Comparison of ENCODE assay signal across 17 cellular contexts in the genomic region with DNA sequence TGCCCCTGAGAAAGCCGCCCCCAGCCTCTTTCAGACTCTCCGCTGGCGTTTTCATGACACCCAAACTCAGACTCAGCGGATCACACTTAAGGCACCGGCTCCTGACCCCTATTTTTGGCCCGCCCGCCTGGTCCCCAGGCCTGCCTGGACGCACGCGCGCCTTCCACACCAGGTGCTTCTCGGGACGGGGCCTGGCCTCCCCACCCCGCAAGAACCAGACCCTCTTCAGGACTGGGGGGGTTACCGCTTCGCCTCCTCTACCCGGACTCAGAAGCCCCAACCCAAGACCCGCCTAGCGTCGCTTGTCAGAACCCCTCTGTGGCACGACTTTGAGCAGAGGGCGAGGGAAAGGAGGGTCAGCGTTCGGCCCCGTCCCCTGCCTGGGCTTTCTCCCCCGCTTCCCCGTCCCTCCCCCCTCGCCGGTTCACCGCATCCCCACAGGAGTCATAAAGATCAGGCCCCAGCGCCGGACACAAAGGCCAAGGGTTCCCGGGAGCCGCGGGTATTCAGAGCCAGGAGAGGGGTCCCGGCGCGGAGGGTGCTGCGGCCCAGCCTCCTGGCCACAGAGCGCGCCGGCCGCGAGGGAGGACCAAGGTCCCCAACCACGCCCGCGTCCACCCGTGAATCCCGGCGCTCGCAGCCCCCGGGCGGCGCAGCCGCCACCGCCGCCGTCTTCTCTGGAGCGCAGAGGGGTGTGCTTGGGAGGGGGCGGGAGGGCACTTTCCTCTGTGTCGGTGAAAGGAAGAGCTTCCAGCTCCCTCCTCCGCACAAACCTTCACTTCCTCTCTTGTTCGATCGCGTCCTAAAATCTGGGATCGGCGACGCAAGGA.
A peak's percentile ranks its signal among the peaks of the same experiment; 100 is the strongest.
DNase-seq lines count a peak whose midpoint lies in the region; ATAC-seq and TF ChIP-seq lines count a peak whose summit lies in the region.
"Had no signal": no experiment of that assay in that cellular context is flagged by ENCODE, and none has a peak within 500 bp of the region (broad histone marks: within the 10 kb centered on the region; RNA-seq: fewer than 3 reads in every experiment).

No MANE protein-coding gene starts in this region.

- TF ChIP-seq CTCF in right atrium auricular region (IDR thresholded peaks at IDR 0.05): no peak
- TF ChIP-seq CTCF in type B pancreatic cell (conservative IDR thresholded peaks at IDR 0.05): no peak

- no peaks in the 10 kb centered on the region for H3K9me3 ChIP-seq in right atrium auricular region

- H3K27me3 ChIP-seq in right atrium auricular region (peaks cover 15 to 61% of the 10 kb centered on the region in 2 donors), mesendoderm (ENCODE audit: insufficient read depth, low read length, poor library complexity) (peaks cover 80% of the 10 kb centered on the region)

- H3K27ac Mint-ChIP-seq in activated T-helper 1 cell treated with anti-CD3 and anti-CD28 coated beads, Interleukin-12 subunit alpha, Interleukin-12 subunit beta, Interleukin-2, Interleukin-4 antibody, amounts not matched to agents 30 ng/mL and 10 ng/mL and 1 ng/mL, durations not matched to agents 14 hours and 24 hours and 36 hours: no peak overlapping the region
- H3K27ac Mint-ChIP-seq in type B pancreatic cell: no peak overlapping the region
- H3K27ac Mint-ChIP-seq: activated CD4-positive, alpha-beta T cell treated with anti-CD3 and anti-CD28 coated beads, Interleukin-2, amount 10 ng/mL, durations not matched to agents 7 days and 5 days; naive B cell; stimulated activated memory B cell treated with anti-CD40 and anti-IgM and Interleukin-4, amounts not matched to agents 10 μg/mL and 1 μg/mL and 100 μg/mL, for 72 hours had no signal

- H4K5ac ChIP-seq in mesendoderm (ENCODE audit: low read length): no peak overlapping the region

- H3K79me1 ChIP-seq in mesendoderm (ENCODE audit: low read length): no peaks in the 10 kb centered on the region

- H3K36me3 ChIP-seq in right atrium auricular region: no peaks in the 10 kb centered on the region
- H3K36me3 ChIP-seq in mesendoderm (ENCODE audit: control insufficient read depth, insufficient read depth, low read length): no peaks in the 10 kb centered on the region

- no peak overlapping the region for H3K23ac ChIP-seq in mesendoderm (ENCODE audit: low read length)

- H3K27ac ChIP-seq in right atrium auricular region (no peak overlapping the region), mesendoderm (ENCODE audit: low read depth, low read length) (no peak overlapping the region)

- no peak overlapping the region for H2BK15ac ChIP-seq in mesendoderm (replicated peaks; ENCODE audit: low read depth)

- no peak overlapping the region for H2BK5ac ChIP-seq in mesendoderm (ENCODE audit: low read length)

- no CpG with 5 or more reads among the region's 68 CpGs for WGBS in mesendoderm (ENCODE audit: extremely low coverage, insufficient coverage, low lambda C conversion rate)

- DNase-seq in cardiac septum (ENCODE audit: low spot score) (peak; percentile 66), right atrium auricular region (ENCODE audit: low spot score) (no peak), mesendoderm (peak; percentile 83), type B pancreatic cell (ENCODE audit: extremely low spot score, unreplicated experiment) (peak; percentile 63), SKM-1 (lab: John Stamatoyannopoulos, UW; ENCODE audit: unreplicated experiment) (no peak)
- no peak for DNase-seq in activated T-helper 1 cell treated with anti-CD3 and anti-CD28 coated beads, Interleukin-12 subunit alpha, Interleukin-12 subunit beta, Interleukin-2, Interleukin-4 antibody, amounts not matched to agents 30 ng/mL and 10 ng/mL and 1 ng/mL, durations not matched to agents 14 hours and 24 hours and 36 hours (ENCODE audit: low spot score)
- DNase-seq: activated CD4-positive, alpha-beta T cell treated with anti-CD3 and anti-CD28 coated beads, Interleukin-2, amount 10 ng/mL, durations not matched to agents 7 days and 5 days; activated T-cell treated with anti-CD3 and anti-CD28 coated beads, Interleukin-2, amount 50 U/mL, for 48 hours; amniotic stem cell; left colon; naive B cell; NCI-H187 treated with DMSO at 0.1 percent for 48 hours; NCI-H82 had no signal

- peak overlapping the region; percentile 80 for H3K4me2 ChIP-seq in mesendoderm (ENCODE audit: low read length)

- peaks cover 49% of the 10 kb centered on the region for H3K27me3 Mint-ChIP-seq in activated T-helper 1 cell treated with anti-CD3 and anti-CD28 coated beads, Interleukin-12 subunit alpha, Interleukin-12 subunit beta, Interleukin-2, Interleukin-4 antibody, amounts not matched to agents 30 ng/mL and 10 ng/mL and 1 ng/mL, durations not matched to agents 14 hours and 24 hours and 36 hours (ENCODE audit: insufficient read depth)
- peaks cover 64% of the 10 kb centered on the region for H3K27me3 Mint-ChIP-seq in type B pancreatic cell

- no peaks in the 10 kb centered on the region for H3K79me2 ChIP-seq in mesendoderm (ENCODE audit: control insufficient read depth, insufficient read depth, low read length)

- no peak for TF ChIP-seq POLR2A in GM18505 (IDR thresholded peaks at IDR 0.05; ENCODE audit: borderline replicate concordance, extremely low read depth, insufficient read depth, insufficient read length)

- H3K4me1 ChIP-seq in right atrium auricular region: peaks cover 0 to 69% of the 10 kb centered on the region in 2 donors
- H3K4me1 ChIP-seq in mesendoderm (ENCODE audit: control insufficient read depth, low read depth, low read length): no peaks in the 10 kb centered on the region

- no peaks in the 10 kb centered on the region for H3K4me1 Mint-ChIP-seq in activated T-helper 1 cell treated with anti-CD3 and anti-CD28 coated beads, Interleukin-12 subunit alpha, Interleukin-12 subunit beta, Interleukin-2, Interleukin-4 antibody, amounts not matched to agents 30 ng/mL and 10 ng/mL and 1 ng/mL, durations not matched to agents 14 hours and 24 hours and 36 hours (ENCODE audit: low read depth)
- peaks cover 9% of the 10 kb centered on the region for H3K4me1 Mint-ChIP-seq in type B pancreatic cell (ENCODE audit: unreplicated experiment)
- H3K4me1 Mint-ChIP-seq: stimulated activated memory B cell treated with anti-CD40 and anti-IgM and Interleukin-4, amounts not matched to agents 10 μg/mL and 1 μg/mL and 100 μg/mL, for 72 hours had no signal

- intact Hi-C loops in cardiac septum (cut with DNase I): no loop called here
- intact Hi-C loops in activated T-helper 1 cell treated with anti-CD3 and anti-CD28 coated beads, Interleukin-12 subunit alpha, Interleukin-12 subunit beta, Interleukin-2, Interleukin-4 antibody, amounts not matched to agents 30 ng/mL and 10 ng/mL and 1 ng/mL, durations not matched to agents 14 hours and 24 hours and 36 hours (cut with micrococcal nuclease): loop anchor here (5.0 kb wide), 1 partner anchor 256 kb away; no protein-coding TSS in a partner anchor

- no peak for ATAC-seq in GM18505 (IDR thresholded peaks at IDR 0.05; ENCODE audit: unreplicated experiment)
- no peak for ATAC-seq in HG03342 (IDR thresholded peaks at IDR 0.05; ENCODE audit: unreplicated experiment)
- ATAC-seq: esophagus mucosa; left colon; stimulated activated memory B cell treated with anti-CD40 and anti-IgM and Interleukin-4, amounts not matched to agents 10 μg/mL and 1 μg/mL and 100 μg/mL, for 72 hours had no signal

- H3K4me3 ChIP-seq in right atrium auricular region (peak overlapping the region in 1 of 2 donors; percentile 54), mesendoderm (ENCODE audit: low read length) (no peak overlapping the region)

- peak overlapping the region; percentile 67 for H3K56ac ChIP-seq in mesendoderm (ENCODE audit: low read length)

- no peak overlapping the region for H2AK5ac ChIP-seq in mesendoderm (ENCODE audit: low read length)

- H3K9me3 Mint-ChIP-seq in activated T-helper 1 cell treated with anti-CD3 and anti-CD28 coated beads, Interleukin-12 subunit alpha, Interleukin-12 subunit beta, Interleukin-2, Interleukin-4 antibody, amounts not matched to agents 30 ng/mL and 10 ng/mL and 1 ng/mL, durations not matched to agents 14 hours and 24 hours and 36 hours: no peaks in the 10 kb centered on the region
- H3K9me3 Mint-ChIP-seq in type B pancreatic cell: no peaks in the 10 kb centered on the region
- H3K9me3 Mint-ChIP-seq: activated CD4-positive, alpha-beta T cell treated with anti-CD3 and anti-CD28 coated beads, Interleukin-2, amount 10 ng/mL, durations not matched to agents 7 days and 5 days; naive B cell; stimulated activated memory B cell treated with anti-CD40 and anti-IgM and Interleukin-4, amounts not matched to agents 10 μg/mL and 1 μg/mL and 100 μg/mL, for 72 hours had no signal

- H3K9ac ChIP-seq in mesendoderm (ENCODE audit: low read length): peak overlapping the region; percentile 11

- H4K8ac ChIP-seq in mesendoderm (ENCODE audit: low read depth, low read length): no peak overlapping the region

- H2BK120ac ChIP-seq in mesendoderm (ENCODE audit: low read depth, low read length): no peak overlapping the region

- no peaks in the 10 kb centered on the region for H3K36me3 Mint-ChIP-seq in activated T-helper 1 cell treated with anti-CD3 and anti-CD28 coated beads, Interleukin-12 subunit alpha, Interleukin-12 subunit beta, Interleukin-2, Interleukin-4 antibody, amounts not matched to agents 30 ng/mL and 10 ng/mL and 1 ng/mL, durations not matched to agents 14 hours and 24 hours and 36 hours (ENCODE audit: low read depth)
- H3K36me3 Mint-ChIP-seq in type B pancreatic cell: no peaks in the 10 kb centered on the region
- H3K36me3 Mint-ChIP-seq: naive B cell; stimulated activated memory B cell treated with anti-CD40 and anti-IgM and Interleukin-4, amounts not matched to agents 10 μg/mL and 1 μg/mL and 100 μg/mL, for 72 hours had no signal

- H3K4ac ChIP-seq in mesendoderm (ENCODE audit: low read depth, low read length): no peak overlapping the region

- no peak overlapping the region for H3K18ac ChIP-seq in mesendoderm (ENCODE audit: low read length)

- H3K4me3 Mint-ChIP-seq in activated T-helper 1 cell treated with anti-CD3 and anti-CD28 coated beads, Interleukin-12 subunit alpha, Interleukin-12 subunit beta, Interleukin-2, Interleukin-4 antibody, amounts not matched to agents 30 ng/mL and 10 ng/mL and 1 ng/mL, durations not matched to agents 14 hours and 24 hours and 36 hours: peak overlapping the region; percentile 22
- peak overlapping the region; percentile 68 for H3K4me3 Mint-ChIP-seq in type B pancreatic cell
- H3K4me3 Mint-ChIP-seq: activated CD4-positive, alpha-beta T cell treated with anti-CD3 and anti-CD28 coated beads, Interleukin-2, amount 10 ng/mL, durations not matched to agents 7 days and 5 days; stimulated activated memory B cell treated with anti-CD40 and anti-IgM and Interleukin-4, amounts not matched to agents 10 μg/mL and 1 μg/mL and 100 μg/mL, for 72 hours had no signal

Comparison
In these comparisons a context has a peak if more than half of its experiments do, and no peak if none do; other contexts are left out.
1. DNase-seq: peak in cardiac septum (single experiment), mesendoderm (single experiment) and type B pancreatic cell (single experiment); none in right atrium auricular region (single experiment), activated T-helper 1 cell treated with anti-CD3 and anti-CD28 coated beads, Interleukin-12 subunit alpha, Interleukin-12 subunit beta, Interleukin-2, Interleukin-4 antibody, amounts not matched to agents 30 ng/mL and 10 ng/mL and 1 ng/mL, durations not matched to agents 14 hours and 24 hours and 36 hours (single experiment) and SKM-1 (single experiment).